Comparison of ENCODE assay signal across 2 cellular contexts in genomic region chrX:49155243-49155899, GRCh38.
TF ChIP-seq lines count a peak whose summit lies in the region.

No MANE protein-coding gene starts in this region.

TF ChIP-seq in liver, 16 proteins besides CTCF, POLR2A, EP300 and RAD21:
- TF ChIP-seq TAF1 (conservative IDR thresholded peaks at IDR 0.05) (no peak), MAX (IDR thresholded peaks at IDR 0.05) (no peak), GABPA (IDR thresholded peaks at IDR 0.05 in 1 of 2, conservative IDR thresholded peaks at IDR 0.05 in 1 of 2) (no peak), EGR1 (IDR thresholded peaks at IDR 0.05; ENCODE audit: low read depth in 2 of 2) (no peak), FOXA1 (IDR thresholded peaks at IDR 0.05) (no peak), HNF4A (conservative IDR thresholded peaks at IDR 0.05) (no peak)
- TF ChIP-seq, protein P1, sequence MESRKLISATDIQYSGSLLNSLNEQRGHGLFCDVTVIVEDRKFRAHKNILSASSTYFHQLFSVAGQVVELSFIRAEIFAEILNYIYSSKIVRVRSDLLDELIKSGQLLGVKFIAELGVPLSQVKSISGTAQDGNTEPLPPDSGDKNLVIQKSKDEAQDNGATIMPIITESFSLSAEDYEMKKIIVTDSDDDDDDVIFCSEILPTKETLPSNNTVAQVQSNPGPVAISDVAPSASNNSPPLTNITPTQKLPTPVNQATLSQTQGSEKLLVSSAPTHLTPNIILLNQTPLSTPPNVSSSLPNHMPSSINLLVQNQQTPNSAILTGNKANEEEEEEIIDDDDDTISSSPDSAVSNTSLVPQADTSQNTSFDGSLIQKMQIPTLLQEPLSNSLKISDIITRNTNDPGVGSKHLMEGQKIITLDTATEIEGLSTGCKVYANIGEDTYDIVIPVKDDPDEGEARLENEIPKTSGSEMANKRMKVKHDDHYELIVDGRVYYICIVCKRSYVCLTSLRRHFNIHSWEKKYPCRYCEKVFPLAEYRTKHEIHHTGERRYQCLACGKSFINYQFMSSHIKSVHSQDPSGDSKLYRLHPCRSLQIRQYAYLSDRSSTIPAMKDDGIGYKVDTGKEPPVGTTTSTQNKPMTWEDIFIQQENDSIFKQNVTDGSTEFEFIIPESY (IDR thresholded peaks at IDR 0.05): no peak

TF ChIP-seq in HepG2, 621 proteins besides CTCF, POLR2A, EP300 and RAD21:
- TF ChIP-seq ZNF432 (CRISPR knock-in tag; IDR thresholded peaks at IDR 0.05; ENCODE audit: borderline replicate concordance) (no peak), FOXC1 (CRISPR knock-in tag; IDR thresholded peaks at IDR 0.05; ENCODE audit: borderline replicate concordance) (no peak), JARID2 (CRISPR knock-in tag; IDR thresholded peaks at IDR 0.05; ENCODE audit: insufficient replicate concordance) (no peak), ZNF543 (CRISPR knock-in tag; IDR thresholded peaks at IDR 0.05) (no peak)
